Comparison of ENCODE assay signal across 8 cellular contexts in genomic region chr10:77926566-77927342, GRCh38. TPM values are rescaled to one million over a fixed set of nuclear protein-coding genes. Genes with fewer than 3 reads are reported as not detected.
DNase-seq lines count a peak whose midpoint lies in the region; ATAC-seq and TF ChIP-seq lines count a peak whose summit lies in the region.

Gene DLG5, minus strand, starts transcription at chr10:77926755. Its CDS starts 235 bp downstream, at chr10:77926520.

- H3K36me3 Mint-ChIP-seq in activated T-helper 17 cell treated with anti-CD3 and anti-CD28 coated beads, Interleukin-2, amount 50 U/mL, for 72 hours (ENCODE audit: low read depth), result peaks cover 6% of the 10 kb centered on the region
- H3K36me3 Mint-ChIP-seq in nephron (ENCODE audit: low read depth), result no peaks in the 10 kb centered on the region

- H3K36me3 ChIP-seq in KOPT-K1 (ENCODE audit: insufficient read depth, low read length), result no peaks in the 10 kb centered on the region; the same call in 1 of the 2 replicates

- H3K4me1 ChIP-seq in foreskin keratinocyte, result peaks cover 26% of the 10 kb centered on the region

- H3K9me3 ChIP-seq in KOPT-K1 (ENCODE audit: insufficient read depth, low read length, poor library complexity, severe bottlenecking), result no peaks in the 10 kb centered on the region

- H3K4me3 Mint-ChIP-seq in activated T-helper 17 cell treated with anti-CD3 and anti-CD28 coated beads, Interleukin-2, amount 50 U/mL, for 72 hours, result peak within 1 kb of the TSS; percentile 63
- H3K4me3 Mint-ChIP-seq in nephron, result peak within 1 kb of the TSS; percentile 85 to 92 (median 89)

- peak; percentile 48 for ATAC-seq in GM21447 (IDR thresholded peaks at IDR 0.05; ENCODE audit: unreplicated experiment)
- peak; percentile 66 for ATAC-seq in activated T-helper 17 cell treated with anti-CD3 and anti-CD28 coated beads, Interleukin-2, amount 50 U/mL, for 72 hours (replicated peaks)
- peak; percentile 55 for ATAC-seq in foreskin keratinocyte

- DNase-seq in EL, result peak; percentile 66
- DNase-seq in foreskin keratinocyte, result no peak
- no peak for DNase-seq in SKM-1 treated with dmso at 0.1 percent for 144 hours (lab: John Stamatoyannopoulos, UW; ENCODE audit: unreplicated experiment)
- no peak for DNase-seq in DMS79 treated with DMSO at 0.1 percent for 48 hours (lab: John Stamatoyannopoulos, UW)

- no peak within 1 kb of the TSS for H3K27ac Mint-ChIP-seq in activated T-helper 17 cell treated with anti-CD3 and anti-CD28 coated beads, Interleukin-2, amount 50 U/mL, for 72 hours
- H3K27ac Mint-ChIP-seq in nephron, result peak within 1 kb of the TSS; percentile 81 to 89 (median 84)

- peaks cover 6% of the 10 kb centered on the region for H3K4me1 Mint-ChIP-seq in activated T-helper 17 cell treated with anti-CD3 and anti-CD28 coated beads, Interleukin-2, amount 50 U/mL, for 72 hours
- H3K4me1 Mint-ChIP-seq in nephron, result peaks cover 26% of the 10 kb centered on the region

- peaks cover 39% of the 10 kb centered on the region for H3K27me3 Mint-ChIP-seq in activated T-helper 17 cell treated with anti-CD3 and anti-CD28 coated beads, Interleukin-2, amount 50 U/mL, for 72 hours
- H3K27me3 Mint-ChIP-seq in nephron (ENCODE audit: low read depth), result peaks cover 10% of the 10 kb centered on the region

- H3K27ac ChIP-seq in KOPT-K1 (ENCODE audit: low read depth, low read length, poor library complexity, severe bottlenecking) (peak within 1 kb of the TSS; percentile 53), foreskin keratinocyte (peak within 1 kb of the TSS; percentile 2)

- H3K9me3 Mint-ChIP-seq in activated T-helper 17 cell treated with anti-CD3 and anti-CD28 coated beads, Interleukin-2, amount 50 U/mL, for 72 hours, result no peaks in the 10 kb centered on the region
- no peaks in the 10 kb centered on the region for H3K9me3 Mint-ChIP-seq in nephron

- H3K27me3 ChIP-seq in foreskin keratinocyte, result no peaks in the 10 kb centered on the region

- TF ChIP-seq CTCF in foreskin keratinocyte (conservative IDR thresholded peaks at IDR 0.05), result peak; percentile 6
- no peak for TF ChIP-seq CTCF in nephron (IDR thresholded peaks at IDR 0.05; ENCODE audit: unreplicated experiment in 3 of 3)

RNA-seq across cellular contexts. Expression of gene DLG5, which starts in this region (rescaled TPM):
- 1 to 10 TPM; 3.0 to 7.1 TPM for total RNA-seq in activated T-helper 17 cell treated with anti-CD3 and anti-CD28 coated beads, Interleukin-2, amount 50 U/mL, for 72 hours
- total RNA-seq in foreskin keratinocyte, result 66.7 and 74.8 TPM in 2 replicates
- 25.1 and 29.0 TPM in 2 replicates for polyA plus RNA-seq in foreskin keratinocyte
